Comparison of ENCODE assay signal across 29 cellular contexts in the genomic region with DNA sequence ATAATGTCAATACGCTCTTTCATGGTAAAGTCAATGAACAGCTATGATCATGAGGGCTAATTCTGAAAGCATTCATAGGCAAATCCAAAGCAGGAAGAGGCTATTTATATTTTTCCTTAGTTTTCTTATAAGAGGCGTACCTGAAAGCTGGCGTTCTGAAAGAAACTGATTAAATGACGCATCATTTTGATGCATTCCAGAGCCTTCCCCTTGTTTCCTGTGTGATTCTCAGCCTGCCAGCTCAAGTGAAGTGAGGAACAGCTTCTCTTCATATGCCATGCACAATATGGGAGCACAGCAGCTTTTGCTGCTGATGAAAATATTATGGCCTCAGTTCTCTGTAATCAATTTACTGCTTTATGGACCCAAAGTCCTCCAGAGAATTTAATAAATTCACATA.
"Had no signal": no experiment of that assay in that cellular context is flagged by ENCODE, and none has a peak within 500 bp of the region (broad histone marks: within the 10 kb centered on the region; RNA-seq: fewer than 3 reads in every experiment).

No MANE protein-coding gene starts in this region.

- H3K9ac ChIP-seq: neural progenitor cell, parathyroid adenoma had no signal

- H3K4me2 ChIP-seq: neural progenitor cell had no signal

- H3K9me3 ChIP-seq: left ventricle myocardium inferior, psoas muscle, sigmoid colon, tibial nerve had no signal

- H3K4me1 ChIP-seq: left ventricle myocardium inferior, neural progenitor cell, parathyroid adenoma, psoas muscle, sigmoid colon, tibial nerve had no signal

- H3K27ac ChIP-seq: brain microvascular endothelial cell, left ventricle myocardium inferior, neural progenitor cell, parathyroid adenoma, psoas muscle, sigmoid colon, tibial nerve, WERI-Rb-1 had no signal

- H3K36me3 ChIP-seq: brain microvascular endothelial cell, left ventricle myocardium inferior, neural progenitor cell, sigmoid colon, tibial nerve, WERI-Rb-1 had no signal

- H3K79me2 ChIP-seq: parathyroid adenoma had no signal

- DNase-seq: activated CD4-positive, alpha-beta memory T cell treated with anti-CD3 and anti-CD28 coated beads for 36 hours; activated CD4-positive, alpha-beta T cell treated with anti-CD3 and anti-CD28 coated beads, Interleukin-2, amount 10 ng/mL, durations not matched to agents 24 days and 14 days; activated CD8-positive, alpha-beta memory T cell treated with anti-CD3 and anti-CD28 coated beads, Interleukin-2, amount 50 U/mL, for 4 hours; activated effector memory CD4-positive, alpha-beta T cell treated with anti-CD3 and anti-CD28 coated beads, Interleukin-2, amount 50 U/mL, for 16 hours; activated naive CD4-positive, alpha-beta T cell treated with anti-CD3 and anti-CD28 coated beads for 36 hours; activated naive CD8-positive, alpha-beta T cell treated with anti-CD3 and anti-CD28 coated beads, Interleukin-2, amount 10 ng/mL, durations not matched to agents 7 days and 5 days; activated T-cell treated with anti-CD3 and anti-CD28 coated beads, Interleukin-2, amount 50 U/mL, for 1 hour; amniotic stem cell; brain microvascular endothelial cell; cortex of kidney; effector memory CD8-positive, alpha-beta T cell; foreskin melanocyte; left ventricle myocardium inferior; mesendoderm; natural killer cell; occipital lobe; psoas muscle; sigmoid colon; small intestine; stimulated activated CD4-positive, alpha-beta T cell treated with anti-CD3 and anti-CD28 coated beads, Interleukin-4, amount 100 ng/mL, for 4 hours; stimulated activated CD8-positive, alpha-beta memory T cell treated with anti-CD3 and anti-CD28 coated beads, Interleukin-4, amount 100 ng/mL, for 48 hours; T-helper 9 cell; WERI-Rb-1 had no signal

- ATAC-seq: activated CD4-positive, CD25-positive, alpha-beta regulatory T cell treated with anti-CD3 and anti-CD28 coated beads, Interleukin-2, amount 50 U/mL, for 24 hours; effector memory CD8-positive, alpha-beta T cell; natural killer cell; psoas muscle; stimulated activated memory B cell treated with anti-CD40 and anti-IgM and Interleukin-4, amounts not matched to agents 10 μg/mL and 1 μg/mL and 100 μg/mL, for 72 hours had no signal

- H3K4me3 ChIP-seq: left ventricle myocardium inferior, lung, neural progenitor cell, psoas muscle, sigmoid colon, tibial nerve had no signal

- H2AFZ ChIP-seq: neural progenitor cell, parathyroid adenoma had no signal

- H3K27me3 ChIP-seq: brain microvascular endothelial cell, neural progenitor cell, sigmoid colon had no signal
